In genomic region chr17:50371526-50371925, GRCh38 we compare ENCODE assay signal across 1 cellular context.
TF ChIP-seq lines count a peak whose summit lies in the region.

No MANE protein-coding gene starts in this region.

TF ChIP-seq in WTC11, 78 proteins besides CTCF, POLR2A, EP300 and RAD21 (continued from another document):
- no peak for TF ChIP-seq MLX (CRISPR knock-in tag; IDR thresholded peaks at IDR 0.05)
- TF ChIP-seq, protein P1, sequence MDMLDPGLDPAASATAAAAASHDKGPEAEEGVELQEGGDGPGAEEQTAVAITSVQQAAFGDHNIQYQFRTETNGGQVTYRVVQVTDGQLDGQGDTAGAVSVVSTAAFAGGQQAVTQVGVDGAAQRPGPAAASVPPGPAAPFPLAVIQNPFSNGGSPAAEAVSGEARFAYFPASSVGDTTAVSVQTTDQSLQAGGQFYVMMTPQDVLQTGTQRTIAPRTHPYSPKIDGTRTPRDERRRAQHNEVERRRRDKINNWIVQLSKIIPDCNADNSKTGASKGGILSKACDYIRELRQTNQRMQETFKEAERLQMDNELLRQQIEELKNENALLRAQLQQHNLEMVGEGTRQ (CRISPR knock-in tag; IDR thresholded peaks at IDR 0.05), result no peak
- TF ChIP-seq E2F1 (CRISPR knock-in tag; IDR thresholded peaks at IDR 0.05), result no peak
TF ChIP-seq in WTC11: peak in this region for 0.
